In the genomic region with DNA sequence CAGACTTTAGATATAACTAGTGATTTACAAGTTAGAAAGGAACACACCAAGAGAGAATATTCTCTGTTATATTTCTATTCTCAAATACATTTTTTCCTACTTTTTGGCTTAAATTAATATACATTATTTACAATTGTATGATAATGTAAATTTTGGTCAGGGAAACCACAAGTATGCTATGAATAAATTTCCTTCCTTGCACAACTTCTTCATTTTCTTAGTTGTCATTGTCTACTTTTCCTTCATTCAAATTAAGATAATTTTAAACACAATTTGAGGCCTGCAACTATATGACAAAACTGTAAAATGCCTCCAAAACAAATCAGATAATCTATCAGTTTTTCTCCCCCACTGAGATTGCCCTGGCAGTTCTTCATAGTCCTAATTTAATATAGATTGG, we compare ENCODE assay signal across 1 cellular context.
TF ChIP-seq lines count a peak whose summit lies in the region.

No MANE protein-coding gene starts in this region.

TF ChIP-seq in IMR-90, 13 proteins besides CTCF, POLR2A, EP300 and RAD21:
- peak; percentile 70 for TF ChIP-seq CEBPB (IDR thresholded peaks at IDR 0.05; ENCODE audit: low read depth, low read length)
- no peak for TF ChIP-seq MAFK (IDR thresholded peaks at IDR 0.05; ENCODE audit: low read depth, low read length)
- no peak for TF ChIP-seq MAZ (IDR thresholded peaks at IDR 0.05; ENCODE audit: borderline replicate concordance, low read depth, low read length)
- no peak for TF ChIP-seq CHD1 (IDR thresholded peaks at IDR 0.05; ENCODE audit: low read depth, low read length)
- no peak for TF ChIP-seq FOS (IDR thresholded peaks at IDR 0.05; ENCODE audit: low read depth, low read length)
